16 cellular contexts compared by ENCODE assay signal in the genomic region with DNA sequence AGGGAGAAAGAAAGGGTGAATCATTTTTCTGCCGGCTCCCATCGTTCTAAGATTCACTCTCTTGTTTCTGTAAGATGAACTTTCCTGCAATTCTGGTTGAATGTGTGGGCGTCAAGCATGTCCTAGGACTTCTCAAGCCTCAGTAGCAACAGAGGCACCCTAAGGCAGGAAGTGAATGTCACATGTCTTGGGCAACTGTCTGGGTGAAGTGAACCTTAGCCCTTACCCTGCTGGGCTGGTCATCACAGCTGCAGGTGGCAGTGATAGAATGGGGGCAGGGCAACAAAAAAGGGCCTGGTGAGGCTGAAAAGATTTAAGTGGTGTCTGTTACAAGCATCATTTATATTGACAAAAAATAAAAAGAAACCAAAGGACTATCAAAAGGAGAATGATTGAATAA.
"Had no signal": no experiment of that assay in that cellular context is flagged by ENCODE, and none has a peak within 500 bp of the region (broad histone marks: within the 10 kb centered on the region; RNA-seq: fewer than 3 reads in every experiment).

No MANE protein-coding gene starts in this region.

- H3K27ac ChIP-seq: body of pancreas, gastroesophageal sphincter, heart right ventricle, neutrophil, right lobe of liver, upper lobe of left lung had no signal

- H3K36me3 ChIP-seq: gastroesophageal sphincter, heart right ventricle, neutrophil, right lobe of liver, upper lobe of left lung had no signal

- ATAC-seq: body of pancreas; gastroesophageal sphincter; heart right ventricle; left cardiac atrium; naive thymus-derived CD4-positive, alpha-beta T cell; right lobe of liver; stimulated activated naive CD8-positive, alpha-beta T cell treated with anti-CD3 and anti-CD28 coated beads, Interleukin-15, amount 100 ng/mL, for 72 hours had no signal

- H3K4me3 Mint-ChIP-seq: activated B cell treated with CpG ODN at 0.5 μM for 24 hours; activated CD4-positive, alpha-beta T cell treated with anti-CD3 and anti-CD28 coated beads, Interleukin-2, amount 10 ng/mL, durations not matched to agents 24 days and 14 days; activated naive CD8-positive, alpha-beta T cell; naive thymus-derived CD4-positive, alpha-beta T cell; stimulated activated naive CD8-positive, alpha-beta T cell treated with anti-CD3 and anti-CD28 coated beads, Interleukin-15, amount 100 ng/mL, for 72 hours had no signal

- H3K4me3 ChIP-seq: body of pancreas, gastroesophageal sphincter, heart right ventricle, right lobe of liver, upper lobe of left lung had no signal

- DNase-seq: activated B cell treated with CpG ODN at 0.5 μM for 24 hours; activated CD4-positive, alpha-beta T cell treated with anti-CD3 and anti-CD28 coated beads, Interleukin-2, amount 10 ng/mL, durations not matched to agents 24 days and 14 days; activated gamma-delta T cell treated with Interleukin-2 at 50 U/mL for 16 hours; amniotic stem cell; body of pancreas; caudate nucleus; heart right ventricle; left cardiac atrium; naive thymus-derived CD4-positive, alpha-beta T cell; right lobe of liver; stimulated activated naive CD8-positive, alpha-beta T cell treated with anti-CD3 and anti-CD28 coated beads, Interleukin-15, amount 100 ng/mL, for 72 hours; T-helper 2 cell; upper lobe of left lung had no signal

- H3K4me1 Mint-ChIP-seq: activated CD4-positive, alpha-beta T cell treated with anti-CD3 and anti-CD28 coated beads, Interleukin-2, amount 10 ng/mL, durations not matched to agents 24 days and 14 days; naive thymus-derived CD4-positive, alpha-beta T cell; stimulated activated naive CD8-positive, alpha-beta T cell treated with anti-CD3 and anti-CD28 coated beads, Interleukin-15, amount 100 ng/mL, for 72 hours had no signal

- H3K27me3 Mint-ChIP-seq: activated B cell treated with CpG ODN at 0.5 μM for 24 hours; activated naive CD8-positive, alpha-beta T cell; stimulated activated naive CD8-positive, alpha-beta T cell treated with anti-CD3 and anti-CD28 coated beads, Interleukin-15, amount 100 ng/mL, for 72 hours had no signal

- H3K27ac Mint-ChIP-seq: activated B cell treated with CpG ODN at 0.5 μM for 24 hours; activated CD4-positive, alpha-beta T cell treated with anti-CD3 and anti-CD28 coated beads, Interleukin-2, amount 10 ng/mL, durations not matched to agents 24 days and 14 days; activated naive CD8-positive, alpha-beta T cell; naive thymus-derived CD4-positive, alpha-beta T cell; stimulated activated naive CD8-positive, alpha-beta T cell treated with anti-CD3 and anti-CD28 coated beads, Interleukin-15, amount 100 ng/mL, for 72 hours had no signal

- H3K9me3 ChIP-seq: body of pancreas, gastroesophageal sphincter, neutrophil, right lobe of liver, upper lobe of left lung had no signal

- H3K36me3 Mint-ChIP-seq: activated naive CD8-positive, alpha-beta T cell; naive thymus-derived CD4-positive, alpha-beta T cell had no signal

- H3K9me3 Mint-ChIP-seq: activated CD4-positive, alpha-beta T cell treated with anti-CD3 and anti-CD28 coated beads, Interleukin-2, amount 10 ng/mL, durations not matched to agents 24 days and 14 days had no signal

- H3K27me3 ChIP-seq: body of pancreas, gastroesophageal sphincter, neutrophil, right lobe of liver, upper lobe of left lung had no signal

- H3K4me1 ChIP-seq: body of pancreas, heart right ventricle, right lobe of liver, upper lobe of left lung had no signal
